20 cellular contexts compared by ENCODE assay signal in genomic region chr17:77483128-77483598, GRCh38.
DNase-seq lines count a peak whose midpoint lies in the region; ATAC-seq and TF ChIP-seq lines count a peak whose summit lies in the region.
"Had no signal": no experiment of that assay in that cellular context is flagged by ENCODE, and none has a peak within 500 bp of the region (broad histone marks: within the 10 kb centered on the region; RNA-seq: fewer than 3 reads in every experiment).

No MANE protein-coding gene starts in this region.

- intact Hi-C loops in activated CD4-positive, alpha-beta T cell treated with anti-CD3 and anti-CD28 coated beads for 36 hours (cut with DNase I, micrococcal nuclease), result no loop called here
- intact Hi-C loops in left ventricle myocardium superior (cut with micrococcal nuclease), result loop anchor here (10.0 kb wide), 1 partner anchor 48 kb away; no protein-coding TSS in a partner anchor
- intact Hi-C loops in left ventricle myocardium inferior (cut with micrococcal nuclease), result no loop called here
- intact Hi-C loops in psoas muscle (cut with DNase I), result loop anchor here in 1 of 2 donors (5.0 kb wide), 1 partner anchor 46 kb away; no protein-coding TSS in a partner anchor

- no peaks in the 10 kb centered on the region for H3K9me3 Mint-ChIP-seq in activated CD4-positive, alpha-beta T cell treated with anti-CD3 and anti-CD28 coated beads for 36 hours (ENCODE audit: low read depth)
- H3K9me3 Mint-ChIP-seq in neural progenitor cell, result no peaks in the 10 kb centered on the region
- H3K9me3 Mint-ChIP-seq: CD8-positive, alpha-beta memory T cell had no signal

- peaks cover 20% of the 10 kb centered on the region for H3F3A ChIP-seq in neural progenitor cell (ENCODE audit: low read depth)

- peaks cover 46% of the 10 kb centered on the region for H4K20me1 ChIP-seq in neural progenitor cell (ENCODE audit: low read depth)

- no peak overlapping the region for H2AFZ ChIP-seq in neural progenitor cell (replicated peaks)
- H2AFZ ChIP-seq: PC-9 had no signal

- H3K4me1 ChIP-seq in left ventricle myocardium inferior, result peaks cover 38% of the 10 kb centered on the region
- peaks cover 28% of the 10 kb centered on the region for H3K4me1 ChIP-seq in neural progenitor cell
- H3K4me1 ChIP-seq in psoas muscle, result peaks cover 2% of the 10 kb centered on the region

- TF ChIP-seq CTCF in left ventricle myocardium inferior (IDR thresholded peaks at IDR 0.05; ENCODE audit: borderline replicate concordance), result no peak
- no peak for TF ChIP-seq CTCF in neural progenitor cell (IDR thresholded peaks at IDR 0.05)
- no peak for TF ChIP-seq CTCF in psoas muscle (IDR thresholded peaks at IDR 0.05)

- DNase-seq in activated CD4-positive, alpha-beta T cell treated with anti-CD3 and anti-CD28 coated beads for 36 hours, result no peak
- DNase-seq in activated CD4-positive, alpha-beta T cell treated with anti-CD3 and anti-CD28 coated beads, Interleukin-2, amount 50 U/mL, for 48 hours, result no peak
- DNase-seq in left ventricle myocardium superior (peak; percentile 21), left ventricle myocardium inferior (no peak), neural progenitor cell (ENCODE audit: low spot score) (no peak), psoas muscle (no peak)
- no peak for DNase-seq in stimulated activated CD4-positive, alpha-beta T cell treated with anti-CD3 and anti-CD28 coated beads, Interleukin-1b, Interleukin-23, amount 100 ng/mL, for 48 hours
- DNase-seq: BE2C; CD8-positive, alpha-beta memory T cell; DMS79 treated with DMSO at 0.1 percent for 48 hours; IMR-90; Karpas-422; MG63; NCI-H1092; NCI-H146; NCI-H2081; NCI-H510A treated with DMSO at 0.1 percent for 48 hours; PC-9 had no signal

- no peak overlapping the region for H3K9ac ChIP-seq in neural progenitor cell

- H3K27me3 ChIP-seq in left ventricle myocardium inferior (ENCODE audit: low read depth) (no peaks in the 10 kb centered on the region), neural progenitor cell (no peaks in the 10 kb centered on the region), psoas muscle (ENCODE audit: insufficient read depth in 3 of 3, low read length in 2 of 3) (no peaks in the 10 kb centered on the region)
- H3K27me3 ChIP-seq: BE2C, MG63 had no signal

- H3K9me3 ChIP-seq in left ventricle myocardium inferior (replicated peaks) (no peaks in the 10 kb centered on the region), neural progenitor cell (ENCODE audit: low read depth) (no peaks in the 10 kb centered on the region), psoas muscle (no peaks in the 10 kb centered on the region)
- H3K9me3 ChIP-seq: BE2C, MG63 had no signal

- no peaks in the 10 kb centered on the region for H3K27me3 Mint-ChIP-seq in activated CD4-positive, alpha-beta T cell treated with anti-CD3 and anti-CD28 coated beads for 36 hours
- peaks cover 6% of the 10 kb centered on the region for H3K27me3 Mint-ChIP-seq in neural progenitor cell (ENCODE audit: insufficient read depth, low read depth)
- H3K27me3 Mint-ChIP-seq: CD8-positive, alpha-beta memory T cell had no signal

- CTCF ChIA-PET in activated CD4-positive, alpha-beta T cell treated with anti-CD3 and anti-CD28 coated beads for 36 hours (lab: Charles Lee), result interaction anchor here (0.6 to 1.6 kb wide), 5 partner anchors 11 to 107 kb away, joined by 3 to 7 read pairs (median 3); no protein-coding TSS in a partner anchor

- ATAC-seq in activated CD4-positive, alpha-beta T cell treated with anti-CD3 and anti-CD28 coated beads for 36 hours, result no peak
- ATAC-seq in left ventricle myocardium superior (no peak), HG02938 (IDR thresholded peaks at IDR 0.05; ENCODE audit: unreplicated experiment) (no peak), psoas muscle (no peak)

- POLR2A ChIA-PET in activated CD4-positive, alpha-beta T cell treated with anti-CD3 and anti-CD28 coated beads for 36 hours (lab: Charles Lee), result interaction anchor here (0.6 kb wide), 1 partner anchor 61 kb away, joined by 3 read pairs; no protein-coding TSS in a partner anchor

- peaks cover 28% of the 10 kb centered on the region for H3K36me3 Mint-ChIP-seq in activated CD4-positive, alpha-beta T cell treated with anti-CD3 and anti-CD28 coated beads for 36 hours (ENCODE audit: low read depth)
- peaks cover 14% of the 10 kb centered on the region for H3K36me3 Mint-ChIP-seq in neural progenitor cell

- H3K4me1 Mint-ChIP-seq in activated CD4-positive, alpha-beta T cell treated with anti-CD3 and anti-CD28 coated beads for 36 hours, result peaks cover 27% of the 10 kb centered on the region
- peaks cover 22% of the 10 kb centered on the region for H3K4me1 Mint-ChIP-seq in neural progenitor cell

- peak overlapping the region; percentile 47 for H3K27ac Mint-ChIP-seq in activated CD4-positive, alpha-beta T cell treated with anti-CD3 and anti-CD28 coated beads for 36 hours
- no peak overlapping the region for H3K27ac Mint-ChIP-seq in neural progenitor cell

- WGBS in psoas muscle, 3 donors, result 90 to 93% (median 91%) methylated on average over 10 to 12 of the region's 12 CpGs

- H3K4me3 Mint-ChIP-seq in activated CD4-positive, alpha-beta T cell treated with anti-CD3 and anti-CD28 coated beads for 36 hours, result no peak overlapping the region
- H3K4me3 Mint-ChIP-seq in neural progenitor cell, result peak overlapping the region; percentile 35
- H3K4me3 Mint-ChIP-seq: CD8-positive, alpha-beta memory T cell had no signal

- H3K36me3 ChIP-seq in left ventricle myocardium inferior (peaks cover 26% of the 10 kb centered on the region), neural progenitor cell (no peaks in the 10 kb centered on the region), psoas muscle (ENCODE audit: insufficient read depth in 1 of 2, low read depth in 1 of 2) (peaks cover 0 to 32% of the 10 kb centered on the region in 2 donors)

- H3K4me3 ChIP-seq in left ventricle myocardium inferior (no peak overlapping the region), neural progenitor cell (no peak overlapping the region), psoas muscle (no peak overlapping the region)
- H3K4me3 ChIP-seq: MG63, PC-9 had no signal

- H3K27ac ChIP-seq in left ventricle myocardium inferior (replicated peaks) (no peak overlapping the region), neural progenitor cell (no peak overlapping the region), psoas muscle (no peak overlapping the region)
- H3K27ac ChIP-seq: 22Rv1, PC-9 had no signal

- no peak overlapping the region for H3K4me2 ChIP-seq in neural progenitor cell
- H3K4me2 ChIP-seq: PC-9 had no signal

- peaks cover 80% of the 10 kb centered on the region for H3K79me2 ChIP-seq in neural progenitor cell (ENCODE audit: low read depth)
